ENCODE assay signal across 14 cellular contexts in the genomic region with DNA sequence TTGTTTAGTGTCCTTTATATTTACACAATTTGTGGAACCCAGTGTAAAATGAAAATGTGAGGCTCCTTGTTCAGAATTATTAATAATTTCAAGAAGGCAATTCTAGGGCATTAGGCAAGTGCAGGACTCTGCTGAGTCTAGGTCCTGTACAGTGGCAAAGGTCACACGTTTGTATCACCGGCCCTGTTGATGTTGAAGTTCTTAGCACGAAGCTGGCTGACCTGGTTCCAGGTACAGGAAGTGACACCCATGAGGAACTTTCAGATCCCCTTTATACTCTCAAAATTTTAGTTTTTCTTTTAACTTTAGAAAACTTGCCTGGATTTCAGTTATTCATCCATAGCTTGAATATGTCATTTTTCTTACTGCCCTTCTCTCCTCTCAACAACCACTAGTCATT.
"Had no signal": no experiment of that assay in that cellular context is flagged by ENCODE, and none has a peak within 500 bp of the region (broad histone marks: within the 10 kb centered on the region; RNA-seq: fewer than 3 reads in every experiment).

No MANE protein-coding gene starts in this region.

- DNase-seq: activated CD4-positive, alpha-beta T cell treated with anti-CD3 and anti-CD28 coated beads for 48 hours; activated CD8-positive, alpha-beta memory T cell treated with anti-CD3 and anti-CD28 coated beads, Interleukin-2, amount 50 U/mL, for 48 hours; activated gamma-delta T cell treated with Interleukin-2 at 50 U/mL for 16 hours; activated naive CD8-positive, alpha-beta T cell treated with anti-CD3 and anti-CD28 coated beads, Interleukin-2, amount 10 ng/mL, durations not matched to agents 7 days and 5 days; cortex of kidney; effector CD4-positive, alpha-beta T cell; esophagus squamous epithelium; islet precursor cell; ovary; stimulated activated naive CD8-positive, alpha-beta T cell treated with anti-CD3 and anti-CD28 coated beads, Interleukin-15, amount 100 ng/mL, for 72 hours; upper lobe of right lung had no signal

- H3K4me1 Mint-ChIP-seq: activated naive CD8-positive, alpha-beta T cell treated with anti-CD3 and anti-CD28 coated beads, Interleukin-2, amount 10 ng/mL, durations not matched to agents 7 days and 5 days; stimulated activated naive CD8-positive, alpha-beta T cell treated with anti-CD3 and anti-CD28 coated beads, Interleukin-15, amount 100 ng/mL, for 72 hours; WTC11 had no signal

- H3K4me3 Mint-ChIP-seq: activated naive CD8-positive, alpha-beta T cell treated with anti-CD3 and anti-CD28 coated beads, Interleukin-2, amount 10 ng/mL, durations not matched to agents 7 days and 5 days; stimulated activated naive CD8-positive, alpha-beta T cell treated with anti-CD3 and anti-CD28 coated beads, Interleukin-15, amount 100 ng/mL, for 72 hours; WTC11 had no signal

- H3K36me3 Mint-ChIP-seq: activated naive CD8-positive, alpha-beta T cell treated with anti-CD3 and anti-CD28 coated beads, Interleukin-2, amount 10 ng/mL, durations not matched to agents 7 days and 5 days had no signal

- H3K27me3 Mint-ChIP-seq: activated naive CD8-positive, alpha-beta T cell treated with anti-CD3 and anti-CD28 coated beads, Interleukin-2, amount 10 ng/mL, durations not matched to agents 7 days and 5 days; stimulated activated naive CD8-positive, alpha-beta T cell treated with anti-CD3 and anti-CD28 coated beads, Interleukin-15, amount 100 ng/mL, for 72 hours had no signal

- H3K27ac Mint-ChIP-seq: activated naive CD8-positive, alpha-beta T cell treated with anti-CD3 and anti-CD28 coated beads, Interleukin-2, amount 10 ng/mL, durations not matched to agents 7 days and 5 days; stimulated activated naive CD8-positive, alpha-beta T cell treated with anti-CD3 and anti-CD28 coated beads, Interleukin-15, amount 100 ng/mL, for 72 hours; WTC11 had no signal

- ATAC-seq: left lobe of liver; sciatic nerve; stimulated activated naive CD8-positive, alpha-beta T cell treated with anti-CD3 and anti-CD28 coated beads, Interleukin-15, amount 100 ng/mL, for 72 hours; upper lobe of right lung; WTC11 had no signal
